ENCODE assay signal across 15 cellular contexts in the genomic region with DNA sequence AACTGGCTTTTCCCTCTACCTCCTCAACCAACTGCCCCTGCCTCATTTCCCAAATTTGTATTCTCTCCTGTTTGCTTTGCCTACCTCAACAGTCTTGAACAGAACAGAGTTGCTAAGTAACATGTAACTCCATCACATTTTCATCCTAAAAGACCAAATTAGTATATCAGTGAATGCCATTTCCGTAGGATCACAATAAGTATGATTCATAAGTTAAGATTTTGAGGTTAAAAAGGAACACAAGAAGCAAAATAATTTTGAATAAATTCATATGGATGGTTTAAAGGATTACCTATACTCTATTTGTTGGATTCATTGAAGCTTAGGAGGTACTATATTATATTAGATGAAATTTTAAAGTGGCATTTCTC.
A peak's percentile ranks its signal among the peaks of the same experiment; 100 is the strongest.
DNase-seq lines count a peak whose midpoint lies in the region; ATAC-seq and TF ChIP-seq lines count a peak whose summit lies in the region.
"Had no signal": no experiment of that assay in that cellular context is flagged by ENCODE, and none has a peak within 500 bp of the region (broad histone marks: within the 10 kb centered on the region; RNA-seq: fewer than 3 reads in every experiment).

No MANE protein-coding gene starts in this region.

- no peaks in the 10 kb centered on the region for H3K4me1 Mint-ChIP-seq in T-helper 17 cell
- H3K4me1 Mint-ChIP-seq: B cell had no signal

- ATAC-seq in T-helper 17 cell (no peak), GM19324 (IDR thresholded peaks at IDR 0.05; ENCODE audit: low FRiP score, unreplicated experiment) (no peak)

- H3K4me1 ChIP-seq in suprapubic skin (no peaks in the 10 kb centered on the region), left ventricle myocardium inferior (no peaks in the 10 kb centered on the region)

- H3K4me3 ChIP-seq in fibroblast of the aortic adventitia (ENCODE audit: low read depth, low read length), result no peak overlapping the region
- no peak overlapping the region for H3K4me3 ChIP-seq in suprapubic skin
- H3K4me3 ChIP-seq in left ventricle myocardium inferior, result no peak overlapping the region

- intact Hi-C loops in left ventricle myocardium inferior (cut with micrococcal nuclease), result no loop called here

- no peak overlapping the region for H3K27ac ChIP-seq in suprapubic skin
- H3K27ac ChIP-seq in left ventricle myocardium inferior (replicated peaks), result no peak overlapping the region
- H3K27ac ChIP-seq: 22Rv1 had no signal

- H3K27me3 Mint-ChIP-seq in T-helper 17 cell, result peaks cover 28% of the 10 kb centered on the region

- TF ChIP-seq EP300 in suprapubic skin (IDR thresholded peaks at IDR 0.05), result no peak

- H3K36me3 ChIP-seq in suprapubic skin, result no peaks in the 10 kb centered on the region
- H3K36me3 ChIP-seq in left ventricle myocardium inferior, result no peaks in the 10 kb centered on the region

- no peaks in the 10 kb centered on the region for H3K36me3 Mint-ChIP-seq in T-helper 17 cell (ENCODE audit: low read depth)

- WGBS in suprapubic skin, result 87% methylated on average over 1 of the region's 1 CpG

- no peaks in the 10 kb centered on the region for H3K27me3 ChIP-seq in suprapubic skin
- H3K27me3 ChIP-seq in left ventricle myocardium inferior (ENCODE audit: low read depth), result peaks cover 7% of the 10 kb centered on the region

- TF ChIP-seq CTCF in fibroblast of the aortic adventitia (IDR thresholded peaks at IDR 0.05; ENCODE audit: insufficient read depth, low read length), result no peak
- TF ChIP-seq CTCF in suprapubic skin (IDR thresholded peaks at IDR 0.05), result no peak
- no peak for TF ChIP-seq CTCF in left ventricle myocardium inferior (IDR thresholded peaks at IDR 0.05; ENCODE audit: borderline replicate concordance)

- no peak for TF ChIP-seq POLR2A in suprapubic skin (IDR thresholded peaks at IDR 0.05)

- H3K27ac Mint-ChIP-seq in T-helper 17 cell, result no peak overlapping the region
- H3K27ac Mint-ChIP-seq: B cell; CD4-positive, alpha-beta T cell had no signal

- no peaks in the 10 kb centered on the region for H3K9me3 ChIP-seq in T-helper 17 cell (ENCODE audit: control insufficient read depth, low read length, poor library complexity, severe bottlenecking)
- H3K9me3 ChIP-seq in suprapubic skin, result no peaks in the 10 kb centered on the region
- no peaks in the 10 kb centered on the region for H3K9me3 ChIP-seq in left ventricle myocardium inferior (replicated peaks)

- peak overlapping the region; percentile 3 for H3K4me3 Mint-ChIP-seq in T-helper 17 cell
- H3K4me3 Mint-ChIP-seq: B cell; CD4-positive, alpha-beta T cell had no signal

- DNase-seq in EL (peak; percentile 22), T-helper 17 cell (no peak), dermis blood vessel endothelial cell (peak; percentile 39), fibroblast of the aortic adventitia (ENCODE audit: low read depth) (peak; percentile 54), suprapubic skin (ENCODE audit: low spot score in 2 of 2) (no peak), 8988T (no peak), left ventricle myocardium inferior (no peak)
- DNase-seq: C1 segment of cervical spinal cord; Calu3; CD4-positive, alpha-beta T cell; DMS 273 treated with DMSO at 0.1 percent for 48 hours; IMR-90 had no signal

Comparison
In these comparisons a context has a peak if more than half of its experiments do, and no peak if none do; other contexts are left out.
1. DNase-seq: peak in EL (single experiment), dermis blood vessel endothelial cell (single experiment) and fibroblast of the aortic adventitia (single experiment); none in T-helper 17 cell (0 of 3), suprapubic skin (0 of 2), 8988T (single experiment) and left ventricle myocardium inferior (single experiment).